ENCODE assay signal across 16 cellular contexts in the genomic region with DNA sequence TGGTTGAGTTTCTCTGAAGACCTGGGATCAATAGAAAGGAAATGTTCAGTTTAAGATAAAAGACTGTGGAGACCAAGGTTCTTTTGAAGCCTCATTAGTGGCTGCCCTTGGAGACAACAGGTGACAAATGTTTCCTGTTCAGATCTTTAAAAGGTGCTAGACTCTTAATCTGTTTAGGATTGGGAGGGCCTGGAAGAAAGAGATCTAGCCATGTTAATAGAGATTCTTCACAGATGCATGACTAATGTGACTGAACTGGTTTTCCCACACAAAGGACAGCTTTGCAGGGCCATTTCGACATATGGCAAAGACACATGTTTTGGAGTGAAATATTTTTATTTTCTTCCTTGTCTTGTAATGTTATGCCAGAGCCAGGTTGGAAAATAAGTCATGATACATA.
DNase-seq lines count a peak whose midpoint lies in the region; ATAC-seq and TF ChIP-seq lines count a peak whose summit lies in the region.
"Had no signal": no experiment of that assay in that cellular context is flagged by ENCODE, and none has a peak within 500 bp of the region (broad histone marks: within the 10 kb centered on the region; RNA-seq: fewer than 3 reads in every experiment).

No MANE protein-coding gene starts in this region.

- TF ChIP-seq POLR2A in breast epithelium (IDR thresholded peaks at IDR 0.05): no peak

- peaks cover 23% of the 10 kb centered on the region for H3K4me1 ChIP-seq in ACC112 (ENCODE audit: control insufficient read depth, insufficient read depth, low read length, unreplicated experiment)
- H3K4me1 ChIP-seq in HUES64 (ENCODE audit: insufficient read depth, low read length): peaks cover 52% of the 10 kb centered on the region
- H3K4me1 ChIP-seq in breast epithelium: no peaks in the 10 kb centered on the region
- H3K4me1 ChIP-seq: body of pancreas, suprapubic skin had no signal

- H3K27ac ChIP-seq in ACC112 (ENCODE audit: low read depth, low read length) (peak overlapping the region; percentile 85), HUES64 (ENCODE audit: low read depth, low read length) (peak overlapping the region; percentile 88), breast epithelium (peak overlapping the region; percentile 80 to 82)
- H3K27ac ChIP-seq: body of pancreas, suprapubic skin had no signal

- H3K79me2 ChIP-seq in ACC112 (ENCODE audit: control insufficient read depth, insufficient read depth, low read length, unreplicated experiment): no peaks in the 10 kb centered on the region

- H2AFZ ChIP-seq in ACC112 (ENCODE audit: low read length, unreplicated experiment): no peak overlapping the region

- intact Hi-C loops in breast epithelium (cut with DNase I; ENCODE audit: low total_unique reads): no loop called here

- H3K9me3 ChIP-seq in HUES64 (ENCODE audit: insufficient read depth, low read depth, low read length): no peaks in the 10 kb centered on the region; the same call in 1 of the 2 replicates
- no peaks in the 10 kb centered on the region for H3K9me3 ChIP-seq in breast epithelium
- H3K9me3 ChIP-seq: body of pancreas, suprapubic skin had no signal

- WGBS in HUES64: 31% methylated on average over 1 of the region's 1 CpG

- H3K4me3 ChIP-seq in ACC112 (ENCODE audit: low read depth, low read length) (no peak overlapping the region), HUES64 (ENCODE audit: low read length) (no peak overlapping the region), breast epithelium (no peak overlapping the region)
- H3K4me3 ChIP-seq: body of pancreas, lung, suprapubic skin had no signal

- H3K36me3 ChIP-seq in ACC112 (ENCODE audit: insufficient read depth, low read length) (no peaks in the 10 kb centered on the region), HUES64 (ENCODE audit: insufficient read depth, low read length) (peaks cover 11% of the 10 kb centered on the region; the same call in 1 of the 2 replicates), breast epithelium (no peaks in the 10 kb centered on the region)

- TF ChIP-seq CTCF in breast epithelium (IDR thresholded peaks at IDR 0.05): no peak

- peak overlapping the region; percentile 58; the same call in 1 of the 2 replicates for H3K9ac ChIP-seq in HUES64 (ENCODE audit: low read depth, low read length)

- DNase-seq in breast epithelium (ENCODE audit: low spot score in 2 of 2): no peak
- DNase-seq in iris pigment epithelial cell (ENCODE audit: low read depth): peak; percentile 39
- DNase-seq in RPMI8226: no peak
- DNase-seq in activated effector memory CD4-positive, alpha-beta T cell treated with anti-CD3 and anti-CD28 coated beads, Interleukin-2, amount 50 U/mL, for 16 hours: no peak
- DNase-seq in stimulated activated CD4-positive, alpha-beta T cell treated with anti-CD3 and anti-CD28 coated beads, Interleukin-15, amount 100 ng/mL, for 24 hours: no peak
- DNase-seq: activated CD8-positive, alpha-beta T cell treated with anti-CD3 and anti-CD28 coated beads, Interleukin-2, amount 10 ng/mL, durations not matched to agents 7 days and 5 days; body of pancreas; hippocampal formation; NCI-H1092 treated with DMSO at 0.1 percent for 48 hours; NCI-H524; nucleus accumbens had no signal

- no peak for ATAC-seq in GM18861 (IDR thresholded peaks at IDR 0.05; ENCODE audit: unreplicated experiment)
- ATAC-seq: activated CD8-positive, alpha-beta T cell treated with anti-CD3 and anti-CD28 coated beads, Interleukin-2, amount 10 ng/mL, durations not matched to agents 7 days and 5 days; body of pancreas had no signal

- H3K27me3 ChIP-seq in ACC112 (ENCODE audit: insufficient read depth, low read length): no peaks in the 10 kb centered on the region
- no peaks in the 10 kb centered on the region for H3K27me3 ChIP-seq in HUES64 (ENCODE audit: insufficient read depth, low read length)
- no peaks in the 10 kb centered on the region for H3K27me3 ChIP-seq in breast epithelium
- H3K27me3 ChIP-seq: body of pancreas, suprapubic skin had no signal
